Comparison of ENCODE assay signal across 20 cellular contexts in genomic region chr7:157673573-157673972, GRCh38.
DNase-seq lines count a peak whose midpoint lies in the region; ATAC-seq and TF ChIP-seq lines count a peak whose summit lies in the region.
"Had no signal": no experiment of that assay in that cellular context is flagged by ENCODE, and none has a peak within 500 bp of the region (broad histone marks: within the 10 kb centered on the region; RNA-seq: fewer than 3 reads in every experiment).

No MANE protein-coding gene starts in this region.

- peaks cover 15% of the 10 kb centered on the region for H3F3A ChIP-seq in neural progenitor cell (ENCODE audit: low read depth)

- no peak overlapping the region for H3K4me3 Mint-ChIP-seq in neural progenitor cell

- H3K4me3 ChIP-seq in Peyer's patch (no peak overlapping the region), neural progenitor cell (no peak overlapping the region)
- H3K4me3 ChIP-seq: A549, SJCRH30 had no signal

- no peak overlapping the region for H3K9ac ChIP-seq in neural progenitor cell

- no peak overlapping the region for H3K27ac Mint-ChIP-seq in neural progenitor cell

- peaks cover 36% of the 10 kb centered on the region for H4K20me1 ChIP-seq in neural progenitor cell (ENCODE audit: low read depth)

- peaks cover 9% of the 10 kb centered on the region for H3K27me3 Mint-ChIP-seq in neural progenitor cell (ENCODE audit: insufficient read depth, low read depth)

- H3K27ac ChIP-seq in Peyer's patch (no peak overlapping the region), neural progenitor cell (no peak overlapping the region)
- H3K27ac ChIP-seq: A549, SJCRH30 had no signal

- H3K36me3 Mint-ChIP-seq in neural progenitor cell, result peaks cover 31% of the 10 kb centered on the region

- H3K27me3 ChIP-seq in Peyer's patch, result no peaks in the 10 kb centered on the region
- peaks cover 76% of the 10 kb centered on the region for H3K27me3 ChIP-seq in neural progenitor cell
- H3K27me3 ChIP-seq: SJCRH30 had no signal

- H2AFZ ChIP-seq in neural progenitor cell (replicated peaks), result no peak overlapping the region

- H3K79me2 ChIP-seq in neural progenitor cell (ENCODE audit: low read depth), result peaks cover 4% of the 10 kb centered on the region

- H3K36me3 ChIP-seq in Peyer's patch, result no peaks in the 10 kb centered on the region
- H3K36me3 ChIP-seq in neural progenitor cell, result no peaks in the 10 kb centered on the region

- H3K4me1 ChIP-seq in Peyer's patch, result no peaks in the 10 kb centered on the region
- H3K4me1 ChIP-seq in neural progenitor cell, result peaks cover 43% of the 10 kb centered on the region
- H3K4me1 ChIP-seq: A549 had no signal

- H3K9me3 Mint-ChIP-seq in neural progenitor cell, result no peaks in the 10 kb centered on the region

- no peak for ATAC-seq in Right ventricle myocardium superior (ENCODE audit: poor library complexity)
- ATAC-seq: A549 had no signal

- DNase-seq in cardiac septum (ENCODE audit: low spot score), result peak; percentile 59
- no peak for DNase-seq in Right ventricle myocardium superior
- peak in 2 of 3 donors; percentile 10 to 17 for DNase-seq in Peyer's patch
- DNase-seq in posterior vena cava (ENCODE audit: low spot score), result peak; percentile 70
- DNase-seq in neural progenitor cell (ENCODE audit: low spot score), result no peak
- no peak for DNase-seq in occipital lobe (lab: John Stamatoyannopoulos, UW)
- DNase-seq in SHP77 (lab: John Stamatoyannopoulos, UW), result no peak
- DNase-seq: C1 segment of cervical spinal cord, GF-D8, GOT3, IMR-90, Karpas-422, NCI-H1417 treated with DMSO at 0.1 percent for 48 hours, NCI-H187 treated with DMSO at 0.1 percent for 48 hours, NCI-H2227 treated with DMSO at 0.1 percent for 48 hours, NCI-H510A treated with DMSO at 0.1 percent for 48 hours, NCI-H82, RPMI8226, SJCRH30 had no signal

- intact Hi-C loops in cardiac septum (cut with DNase I), result no loop called here
- intact Hi-C loops in Right ventricle myocardium superior (cut with DNase I), result no loop called here
- intact Hi-C loops in posterior vena cava (cut with DNase I), result no loop called here

- no peak for TF ChIP-seq CTCF in Peyer's patch (IDR thresholded peaks at IDR 0.05)
- no peak for TF ChIP-seq CTCF in neural progenitor cell (IDR thresholded peaks at IDR 0.05)

- H3K9me3 ChIP-seq in Peyer's patch (peaks cover 0 to 3% (median 0%) of the 10 kb centered on the region in 4 donors), neural progenitor cell (ENCODE audit: low read depth) (no peaks in the 10 kb centered on the region)
- H3K9me3 ChIP-seq: A549, SJCRH30 had no signal

- H3K4me2 ChIP-seq in neural progenitor cell, result no peak overlapping the region
- H3K4me2 ChIP-seq: A549 had no signal

- peaks cover 92% of the 10 kb centered on the region for H3K4me1 Mint-ChIP-seq in neural progenitor cell

- TF ChIP-seq POLR2A in Peyer's patch (IDR thresholded peaks at IDR 0.05), result no peak

Comparison
In these comparisons a context has a peak if more than half of its experiments do, and no peak if none do; other contexts are left out.
1. DNase-seq: peak in cardiac septum (single experiment), Peyer's patch (2 of 3) and posterior vena cava (single experiment); none in Right ventricle myocardium superior (single experiment), neural progenitor cell (single experiment), occipital lobe (single experiment) and SHP77 (0 of 2).